Comparison of ENCODE assay signal across 1 cellular context in the genomic region with DNA sequence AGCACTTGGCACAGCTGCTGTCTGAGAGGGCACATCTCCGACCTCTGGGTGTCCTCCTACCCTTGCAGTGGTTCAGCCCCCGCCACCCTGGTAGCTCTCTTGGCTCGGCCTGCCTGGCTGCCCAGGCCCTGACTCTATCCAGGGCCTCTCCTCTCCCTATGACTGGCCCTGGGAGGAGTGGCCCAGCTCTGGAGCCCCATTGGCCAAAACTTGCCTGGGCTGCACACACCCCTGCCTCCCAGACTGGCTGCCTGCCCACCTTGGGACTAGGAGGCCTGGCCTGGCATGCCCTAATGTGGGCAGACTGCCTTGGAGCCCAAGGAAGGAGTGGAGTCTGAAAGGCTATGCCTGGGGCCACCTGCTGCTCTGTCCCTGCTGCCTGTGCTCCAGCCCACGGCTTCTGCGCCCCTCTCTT.
TF ChIP-seq lines count a peak whose summit lies in the region.

No MANE protein-coding gene starts in this region.

TF ChIP-seq in HepG2, 621 proteins besides CTCF, POLR2A, EP300 and RAD21 (continued from another document):
- TF ChIP-seq HHEX (CRISPR knock-in tag; IDR thresholded peaks at IDR 0.05) (no peak), ATM (IDR thresholded peaks at IDR 0.05; ENCODE audit: borderline replicate concordance) (no peak), ZFP36L1 (CRISPR knock-in tag; IDR thresholded peaks at IDR 0.05) (no peak)
TF ChIP-seq in HepG2: peak in this region for 7.
